ENCODE assay signal across 20 cellular contexts in genomic region chr14:105682956-105683570, GRCh38.
DNase-seq lines count a peak whose midpoint lies in the region; ATAC-seq and TF ChIP-seq lines count a peak whose summit lies in the region.
"Had no signal": no experiment of that assay in that cellular context is flagged by ENCODE, and none has a peak within 500 bp of the region (broad histone marks: within the 10 kb centered on the region; RNA-seq: fewer than 3 reads in every experiment).

No MANE protein-coding gene starts in this region.

- no peak overlapping the region for H3K4ac ChIP-seq in trophoblast cell (ENCODE audit: low read depth, low read length)

- no peak overlapping the region for H3K27ac ChIP-seq in trophoblast cell (ENCODE audit: low read depth, low read length)
- H3K27ac ChIP-seq: C4-2B, dorsolateral prefrontal cortex, prostate gland, suprapubic skin, uterus had no signal

- DNase-seq in GM12865 (ENCODE audit: low read depth) (peak; percentile 62), trophoblast cell (no peak), NCI-H2107 (lab: John Stamatoyannopoulos, UW) (no peak), T-helper 2 cell (no peak)
- peak; percentile 41 for DNase-seq in activated CD8-positive, alpha-beta memory T cell treated with anti-CD3 and anti-CD28 coated beads, Interleukin-2, amount 10 ng/mL, durations not matched to agents 7 days and 5 days
- DNase-seq: caudate nucleus, kidney glomerular epithelial cell, MG63, NCI-H2029 treated with DMSO at 0.1 percent for 48 hours, PC-3, SIG-M5, uterus had no signal

- no peak overlapping the region for H2BK12ac ChIP-seq in trophoblast cell (ENCODE audit: low read length)

- H3K4me3 ChIP-seq in GM12865 (ENCODE audit: low read depth, low read length) (peak overlapping the region; percentile 60), trophoblast cell (ENCODE audit: low read depth, low read length) (peak overlapping the region; percentile 57)
- H3K4me3 ChIP-seq: dorsolateral prefrontal cortex, MG63, prostate gland, suprapubic skin, uterus had no signal

- H3K9me3 Mint-ChIP-seq in IgD-negative memory B cell = no peaks in the 10 kb centered on the region
- H3K9me3 Mint-ChIP-seq in activated CD8-positive, alpha-beta memory T cell treated with anti-CD3 and anti-CD28 coated beads, Interleukin-2, amount 10 ng/mL, durations not matched to agents 7 days and 5 days (ENCODE audit: low read depth) = peaks cover 4% of the 10 kb centered on the region
- H3K9me3 Mint-ChIP-seq: activated naive CD4-positive, alpha-beta T cell treated with anti-CD3 and anti-CD28 coated beads, Interleukin-2, amount 50 U/mL, for 72 hours had no signal

- H3K27ac Mint-ChIP-seq in IgD-negative memory B cell = peak overlapping the region; percentile 80 to 96 (median 92)
- no peak overlapping the region for H3K27ac Mint-ChIP-seq in activated CD8-positive, alpha-beta memory T cell treated with anti-CD3 and anti-CD28 coated beads, Interleukin-2, amount 10 ng/mL, durations not matched to agents 7 days and 5 days
- H3K27ac Mint-ChIP-seq: activated naive CD4-positive, alpha-beta T cell treated with anti-CD3 and anti-CD28 coated beads, Interleukin-2, amount 50 U/mL, for 72 hours had no signal

- CTCF ChIA-PET in activated CD8-positive, alpha-beta memory T cell treated with anti-CD3 and anti-CD28 coated beads, Interleukin-2, amount 10 ng/mL, durations not matched to agents 7 days and 5 days (lab: Charles Lee) = no interaction called here

- no peak overlapping the region for H2BK120ac ChIP-seq in trophoblast cell (ENCODE audit: insufficient read depth, low read length, poor library complexity)

- H2BK5ac ChIP-seq in trophoblast cell (ENCODE audit: low read depth, low read length, poor library complexity) = no peak overlapping the region

- H3K9me3 ChIP-seq in trophoblast cell (ENCODE audit: insufficient read depth, low read depth, low read length) = peaks cover 38% of the 10 kb centered on the region
- H3K9me3 ChIP-seq: MG63, prostate gland, suprapubic skin, uterus had no signal

- H3K4me1 ChIP-seq in trophoblast cell (ENCODE audit: control insufficient read depth in 1 of 2, insufficient read depth in 2 of 2, low read length in 2 of 2) = no peaks in the 10 kb centered on the region
- H3K4me1 ChIP-seq: prostate gland, suprapubic skin, uterus had no signal

- no peaks in the 10 kb centered on the region for H3K27me3 Mint-ChIP-seq in IgD-negative memory B cell
- no peaks in the 10 kb centered on the region for H3K27me3 Mint-ChIP-seq in activated CD8-positive, alpha-beta memory T cell treated with anti-CD3 and anti-CD28 coated beads, Interleukin-2, amount 10 ng/mL, durations not matched to agents 7 days and 5 days

- H3K18ac ChIP-seq in trophoblast cell (ENCODE audit: low read length) = no peak overlapping the region

- peaks cover 23 to 26% (median 23%) of the 10 kb centered on the region in 3 donors for H3K4me1 Mint-ChIP-seq in IgD-negative memory B cell
- no peaks in the 10 kb centered on the region for H3K4me1 Mint-ChIP-seq in activated CD8-positive, alpha-beta memory T cell treated with anti-CD3 and anti-CD28 coated beads, Interleukin-2, amount 10 ng/mL, durations not matched to agents 7 days and 5 days

- no peaks in the 10 kb centered on the region for H3K36me3 ChIP-seq in trophoblast cell (ENCODE audit: control insufficient read depth in 1 of 2, insufficient read depth in 2 of 2, low read length in 2 of 2)
- H3K36me3 ChIP-seq: MG63, prostate gland, suprapubic skin, uterus had no signal

- no peak overlapping the region for H3K14ac ChIP-seq in trophoblast cell (ENCODE audit: low read length)

- H4K91ac ChIP-seq in trophoblast cell (ENCODE audit: low read depth, low read length) = no peak overlapping the region

- H2AFZ ChIP-seq in trophoblast cell (ENCODE audit: insufficient read depth, low read length, poor library complexity) = no peak overlapping the region

- H3K27me3 ChIP-seq in trophoblast cell (ENCODE audit: insufficient read depth, low read length) = no peaks in the 10 kb centered on the region
- H3K27me3 ChIP-seq: MG63, suprapubic skin, uterus had no signal

- H3K79me1 ChIP-seq in trophoblast cell (ENCODE audit: low read length) = no peaks in the 10 kb centered on the region

- no peak overlapping the region for H4K12ac ChIP-seq in trophoblast cell (ENCODE audit: low read depth, low read length)

- TF ChIP-seq CTCF in GM12865 (IDR thresholded peaks at IDR 0.05; ENCODE audit: insufficient read depth, low read depth, low read length, missing control alignments) = no peak

- no peak overlapping the region for H4K8ac ChIP-seq in trophoblast cell (ENCODE audit: low read depth, low read length)

- H3K4me2 ChIP-seq in trophoblast cell (ENCODE audit: low read length) = no peak overlapping the region

- H2AK5ac ChIP-seq in trophoblast cell (ENCODE audit: low read length) = no peak overlapping the region

- no peak for ATAC-seq in activated CD8-positive, alpha-beta memory T cell treated with anti-CD3 and anti-CD28 coated beads, Interleukin-2, amount 10 ng/mL, durations not matched to agents 7 days and 5 days
- ATAC-seq in GM21576 (IDR thresholded peaks at IDR 0.05; ENCODE audit: unreplicated experiment) = no peak
- ATAC-seq: activated CD4-positive, CD25-positive, alpha-beta regulatory T cell treated with anti-CD3 and anti-CD28 coated beads, Interleukin-2, amount 50 U/mL, for 24 hours; activated naive CD4-positive, alpha-beta T cell treated with anti-CD3 and anti-CD28 coated beads, Interleukin-2, amount 50 U/mL, for 72 hours; PC-3 had no signal

- peak overlapping the region in 2 of 4 donors; percentile 8 to 71 for H3K4me3 Mint-ChIP-seq in IgD-negative memory B cell
- no peak overlapping the region for H3K4me3 Mint-ChIP-seq in activated CD8-positive, alpha-beta memory T cell treated with anti-CD3 and anti-CD28 coated beads, Interleukin-2, amount 10 ng/mL, durations not matched to agents 7 days and 5 days

- no peak overlapping the region for H3K9ac ChIP-seq in trophoblast cell (ENCODE audit: low read length)

- H3K79me2 ChIP-seq in trophoblast cell (ENCODE audit: control insufficient read depth, insufficient read depth, low read length, poor library complexity) = no peaks in the 10 kb centered on the region

- WGBS in trophoblast cell (ENCODE audit: extremely low coverage, insufficient coverage, insufficient read length) = 100% methylated on average over 1 of the region's 5 CpGs

- peaks cover 2% of the 10 kb centered on the region for H3K36me3 Mint-ChIP-seq in IgD-negative memory B cell
- no peaks in the 10 kb centered on the region for H3K36me3 Mint-ChIP-seq in activated CD8-positive, alpha-beta memory T cell treated with anti-CD3 and anti-CD28 coated beads, Interleukin-2, amount 10 ng/mL, durations not matched to agents 7 days and 5 days
- H3K36me3 Mint-ChIP-seq: activated naive CD4-positive, alpha-beta T cell treated with anti-CD3 and anti-CD28 coated beads, Interleukin-2, amount 50 U/mL, for 72 hours had no signal

- no peak overlapping the region for H3K23ac ChIP-seq in trophoblast cell (ENCODE audit: low read length)

Comparison
In these comparisons a context has a peak if more than half of its experiments do, and no peak if none do; other contexts are left out.
1. DNase-seq: peak in GM12865 (single experiment) and activated CD8-positive, alpha-beta memory T cell treated with anti-CD3 and anti-CD28 coated beads, Interleukin-2, amount 10 ng/mL, durations not matched to agents 7 days and 5 days (single experiment); none in trophoblast cell (0 of 2), NCI-H2107 (single experiment) and T-helper 2 cell (0 of 5).